In the genomic region with DNA sequence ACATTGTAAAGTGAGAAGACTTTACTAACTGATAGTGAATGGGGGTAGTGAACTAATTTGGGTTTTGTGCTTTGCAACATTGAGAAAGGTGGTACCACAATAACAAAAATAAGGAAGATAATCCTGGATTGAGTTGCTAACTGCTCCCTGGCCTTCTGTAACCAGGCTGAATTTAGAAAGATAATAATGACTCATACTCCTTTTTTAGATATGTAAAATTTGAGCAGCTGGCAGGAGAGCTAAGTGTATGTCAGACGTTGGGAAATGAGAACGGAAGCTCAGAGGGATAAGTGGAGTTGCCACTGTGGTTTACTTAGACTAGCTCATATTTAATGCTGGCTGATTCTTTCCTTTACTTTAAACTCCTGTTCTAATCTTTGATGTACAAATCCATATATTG, we compare ENCODE assay signal across 9 cellular contexts. TPM values are rescaled to one million over a fixed set of nuclear protein-coding genes. Genes with fewer than 3 reads are reported as not detected.
DNase-seq lines count a peak whose midpoint lies in the region; ATAC-seq, FAIRE-seq and TF ChIP-seq lines count a peak whose summit lies in the region.
"Had no signal": no experiment of that assay in that cellular context is flagged by ENCODE, and none has a peak within 500 bp of the region (broad histone marks: within the 10 kb centered on the region; RNA-seq: fewer than 3 reads in every experiment).

No MANE protein-coding gene starts in this region.

- 36% methylated on average over 2 of the region's 2 CpGs for WGBS in A549 (ENCODE audit: missing lambda C conversion rate)
- 3 to 23% (median 10%) methylated on average over 2 of the region's 2 CpGs for WGBS in adrenal gland, 4 donors

- no peaks in the 10 kb centered on the region for H3K36me3 ChIP-seq in adrenal gland (replicated peaks in 1 of 2)

- TF ChIP-seq POLR2A in A549 (IDR thresholded peaks at IDR 0.05; ENCODE audit: low read length) (no peak), adrenal gland (IDR thresholded peaks at IDR 0.05) (no peak)

- DNase-seq in A549 (ENCODE audit: low read depth in 1 of 2, low spot score in 1 of 2) (no peak), HTR-8/SVneo (ENCODE audit: insufficient read length, low spot score) (peak; percentile 64), adrenal gland (peak; percentile 33 to 73 (median 55)), inferior parietal cortex (ENCODE audit: extremely low spot score) (peak; percentile 62), medulla oblongata (ENCODE audit: extremely low spot score) (no peak), midbrain (lab: John Stamatoyannopoulos, UW) (no peak)
- DNase-seq in stimulated activated CD4-positive, alpha-beta T cell treated with anti-CD3 and anti-CD28 coated beads, Interleukin-1b, Interleukin-23, amount 100 ng/mL, for 48 hours, result no peak

- H3K4me1 ChIP-seq in A549 (peaks cover 21% of the 10 kb centered on the region), adrenal gland (replicated peaks in 1 of 2) (peaks cover 13 to 27% of the 10 kb centered on the region in 2 donors)

- no peak for TF ChIP-seq RAD21 in A549 (conservative IDR thresholded peaks at IDR 0.05 in 1 of 2, IDR thresholded peaks at IDR 0.05 in 1 of 2)

- TF ChIP-seq CTCF in A549 (IDR thresholded peaks at IDR 0.05) (no peak), adrenal gland (IDR thresholded peaks at IDR 0.05) (no peak)

- no peak for ATAC-seq in A549
- ATAC-seq in GM21381 (IDR thresholded peaks at IDR 0.05; ENCODE audit: unreplicated experiment), result no peak
- ATAC-seq: WTC11 had no signal

- H3K4me2 ChIP-seq in A549, result 0 out of 3 replicates have a peak overlapping the region, but pooled peaks have one; percentile 10

- POLR2A ChIA-PET in A549 (lab: Yijun Ruan, JAX), result interaction anchor here (0.7 kb wide), 1 partner anchor 17 kb away, joined by 3 read pairs; the partner anchor contains the start of gene TCAIM

- CTCF ChIA-PET in A549 (lab: Yijun Ruan, JAX), result no interaction called here

- TF ChIP-seq EP300 in A549 (IDR thresholded peaks at IDR 0.05), result no peak

- H3K9me3 ChIP-seq in A549 (no peaks in the 10 kb centered on the region), adrenal gland (replicated peaks in 1 of 3) (no peaks in the 10 kb centered on the region)

- no peak for FAIRE-seq in A549 (lab: Jason Lieb, UNC)
- FAIRE-seq in HTR-8/SVneo (lab: Jason Lieb, UNC), result no peak

- H3K4me3 ChIP-seq in A549 (no peak overlapping the region), adrenal gland (peak overlapping the region in 1 of 4 donors; percentile 1)

- intact Hi-C loops in adrenal gland (cut with DNase I), result no loop called here

- no peaks in the 10 kb centered on the region for H3K27me3 ChIP-seq in adrenal gland

- H3K27ac ChIP-seq in A549 (no peak overlapping the region), adrenal gland (peak overlapping the region in 4 of 5 donors; percentile 9 to 63 (median 46))

TF ChIP-seq in A549, 52 proteins besides CTCF, POLR2A, EP300 and RAD21:
- TF ChIP-seq HOXA7 (CRISPR knock-in tag; IDR thresholded peaks at IDR 0.05) (no peak), ESRRA (IDR thresholded peaks at IDR 0.05; ENCODE audit: borderline replicate concordance, low read length) (no peak), RFX5 (IDR thresholded peaks at IDR 0.05) (no peak), HOXB13 (CRISPR knock-in tag; IDR thresholded peaks at IDR 0.05; ENCODE audit: low read depth) (no peak), MAFK (IDR thresholded peaks at IDR 0.05; ENCODE audit: partially characterized antibody) (no peak), CBX2 (IDR thresholded peaks at IDR 0.05; ENCODE audit: borderline replicate concordance, low read depth) (no peak), POLR2AphosphoS2 (conservative IDR thresholded peaks at IDR 0.05; ENCODE audit: low read length) (no peak), JUNB (IDR thresholded peaks at IDR 0.05) (no peak), ZSCAN20 (CRISPR knock-in tag; IDR thresholded peaks at IDR 0.05) (no peak), KDM1A (IDR thresholded peaks at IDR 0.05; ENCODE audit: low read depth) (no peak), REST (IDR thresholded peaks at IDR 0.05) (no peak), NPAS2 (CRISPR knock-in tag; IDR thresholded peaks at IDR 0.05; ENCODE audit: borderline replicate concordance) (no peak), HEYL (CRISPR knock-in tag; IDR thresholded peaks at IDR 0.05) (no peak), TP53 (CRISPR knock-in tag; IDR thresholded peaks at IDR 0.05) (no peak)
- TF ChIP-seq, protein P1, sequence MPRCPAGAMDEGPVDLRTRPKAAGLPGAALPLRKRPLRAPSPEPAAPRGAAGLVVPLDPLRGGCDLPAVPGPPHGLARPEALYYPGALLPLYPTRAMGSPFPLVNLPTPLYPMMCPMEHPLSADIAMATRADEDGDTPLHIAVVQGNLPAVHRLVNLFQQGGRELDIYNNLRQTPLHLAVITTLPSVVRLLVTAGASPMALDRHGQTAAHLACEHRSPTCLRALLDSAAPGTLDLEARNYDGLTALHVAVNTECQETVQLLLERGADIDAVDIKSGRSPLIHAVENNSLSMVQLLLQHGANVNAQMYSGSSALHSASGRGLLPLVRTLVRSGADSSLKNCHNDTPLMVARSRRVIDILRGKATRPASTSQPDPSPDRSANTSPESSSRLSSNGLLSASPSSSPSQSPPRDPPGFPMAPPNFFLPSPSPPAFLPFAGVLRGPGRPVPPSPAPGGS (IDR thresholded peaks at IDR 0.05), result no peak

RNA-seq across cellular contexts. Expression of gene TCAIM, which starts 17.1 kb away (rescaled TPM):
- polyA plus RNA-seq in A549 (2011; rRNA removed) (19.2 TPM in 2 replicates), A549 (2017; fragmentation: RNase III; extraction: RNeasy Plus Mini Kit Qiagen cat#74134 plus additional on column Dnase treatment) (10.2 to 12.1 TPM (median 10.8 TPM) in 3 replicates), adrenal gland (10 to 100 TPM; 11.8 to 31.5 (median 14.3) TPM)
- polyA plus RNA-seq in A549 (2012; cell fraction: cytosol; rRNA removed), result 4.4 and 5.1 TPM in 2 replicates
- polyA plus RNA-seq in A549 (2012; cell fraction: nucleus; rRNA removed), result 1.2 and 2.1 TPM in 2 replicates
- polyA minus RNA-seq in A549 (2011; rRNA and poly(A)+ RNA removed), result 6.1 and 7.4 TPM in 2 replicates
- total RNA-seq in adrenal gland, result 10 to 100 TPM; 22.3 to 51.9 (median 34.6) TPM

Comparison
In these comparisons a context has a peak if more than half of its experiments do, and no peak if none do; other contexts are left out.
1. DNase-seq: peak in HTR-8/SVneo (single experiment), adrenal gland (7 of 7) and inferior parietal cortex (single experiment); none in A549 (0 of 2), medulla oblongata (single experiment), midbrain (single experiment) and stimulated activated CD4-positive, alpha-beta T cell treated with anti-CD3 and anti-CD28 coated beads, Interleukin-1b, Interleukin-23, amount 100 ng/mL, for 48 hours (single experiment).
2. H3K27ac ChIP-seq: peak in adrenal gland (4 of 5); none in A549 (0 of 2).